1 cellular context compared by ENCODE assay signal in genomic region chr7:107972075-107972482, GRCh38.
TF ChIP-seq lines count a peak whose summit lies in the region.

No MANE protein-coding gene starts in this region.

TF ChIP-seq in SK-N-SH, 30 proteins besides CTCF, POLR2A, EP300 and RAD21 (continued from another document):
- TF ChIP-seq IRF3 (IDR thresholded peaks at IDR 0.05; ENCODE audit: low read depth, low read length), result no peak
- peak; percentile 63; the same call in 1 of the 2 replicates for TF ChIP-seq POLR2AphosphoS5 (IDR thresholded peaks at IDR 0.05; ENCODE audit: low read depth, low read length)
- no peak for TF ChIP-seq MEF2A (IDR thresholded peaks at IDR 0.05; ENCODE audit: borderline replicate concordance, low read depth)
- peak; percentile 72 for TF ChIP-seq TCF12 (IDR thresholded peaks at IDR 0.05)
